11 cellular contexts compared by ENCODE assay signal in genomic region chr5:14147210-14147609, GRCh38. TPM values are rescaled to one million over a fixed set of nuclear protein-coding genes. Genes with fewer than 3 reads are reported as not detected.
A peak's percentile ranks its signal among the peaks of the same experiment; 100 is the strongest.
DNase-seq lines count a peak whose midpoint lies in the region; ATAC-seq, FAIRE-seq and TF ChIP-seq lines count a peak whose summit lies in the region.
"Had no signal": no experiment of that assay in that cellular context is flagged by ENCODE, and none has a peak within 500 bp of the region (broad histone marks: within the 10 kb centered on the region; RNA-seq: fewer than 3 reads in every experiment).

No MANE protein-coding gene starts in this region.

- H3K27ac Mint-ChIP-seq in immature natural killer cell, result no peak overlapping the region
- H3K27ac Mint-ChIP-seq: activated T-helper 2 cell treated with anti-CD3 and anti-CD28 coated beads, Interferon-gamma antibody, Interleukin-2, Interleukin-4, amounts not matched to agents 10 μg/mL and 5 μg/mL and 100 μg/mL, durations not matched to agents 14 hours and 24 hours and 36 hours had no signal

- no peak overlapping the region for H2AFZ ChIP-seq in osteoblast (ENCODE audit: low read length)

- no peaks in the 10 kb centered on the region for H3K9me3 Mint-ChIP-seq in immature natural killer cell
- H3K9me3 Mint-ChIP-seq: activated T-helper 2 cell treated with anti-CD3 and anti-CD28 coated beads, Interferon-gamma antibody, Interleukin-2, Interleukin-4, amounts not matched to agents 10 μg/mL and 5 μg/mL and 100 μg/mL, durations not matched to agents 14 hours and 24 hours and 36 hours had no signal

- peaks cover 0 to 5% (median 0%) of the 10 kb centered on the region in 3 donors for H3K36me3 Mint-ChIP-seq in immature natural killer cell

- H3K4me3 Mint-ChIP-seq in immature natural killer cell, result peak overlapping the region in 1 of 5 donors; percentile 4

- peaks cover 86% of the 10 kb centered on the region for H3K79me2 ChIP-seq in osteoblast (ENCODE audit: insufficient read depth, low read length)

- H3K27ac ChIP-seq in osteoblast (ENCODE audit: low read depth, low read length), result peak overlapping the region; percentile 76

- FAIRE-seq in frontal cortex (lab: Jason Lieb, UNC), result no peak
- FAIRE-seq: TTC549 had no signal

- peak overlapping the region; percentile 87 for H3K4me2 ChIP-seq in osteoblast (ENCODE audit: insufficient read depth, low read length)

- H3K9me3 ChIP-seq in osteoblast (ENCODE audit: low read depth, low read length), result no peaks in the 10 kb centered on the region

- no peak for ATAC-seq in GM18907 (IDR thresholded peaks at IDR 0.05; ENCODE audit: unreplicated experiment)

- H3K4me3 ChIP-seq in BJ (ENCODE audit: low read depth, low read length) (peak overlapping the region; percentile 8; the same call in 1 of the 2 replicates), astrocyte of the cerebellum (ENCODE audit: low read depth, low read length) (peak overlapping the region; percentile 83), osteoblast (ENCODE audit: insufficient read depth, low read length) (peak overlapping the region; percentile 98)

- peaks cover 3% of the 10 kb centered on the region; the same call in 1 of the 2 replicates for H3K36me3 ChIP-seq in BJ (ENCODE audit: control insufficient read depth, insufficient read depth, low read length)
- peaks cover 15% of the 10 kb centered on the region for H3K36me3 ChIP-seq in osteoblast (ENCODE audit: insufficient read depth, low read length)

- no peak for DNase-seq in BJ (ENCODE audit: low read depth)
- DNase-seq in NCI-H1105 (lab: John Stamatoyannopoulos, UW), result peak; percentile 17
- DNase-seq in astrocyte of the cerebellum (ENCODE audit: low read depth), result no peak
- no peak for DNase-seq in osteoblast (ENCODE audit: insufficient read length, low spot score, missing footprints)
- no peak for DNase-seq in stimulated activated CD4-positive, alpha-beta T cell treated with anti-CD3 and anti-CD28 coated beads, Interleukin-2, amount 100 ng/mL, for 48 hours
- DNase-seq in frontal cortex (ENCODE audit: low spot score in 2 of 2), result no peak
- no peak for DNase-seq in immature natural killer cell
- DNase-seq: OCI-M1 had no signal

- peaks cover 47% of the 10 kb centered on the region for H3K4me1 ChIP-seq in osteoblast (ENCODE audit: insufficient read depth, low read length)

- peaks cover 13 to 17% of the 10 kb centered on the region in 2 donors for H3K4me1 Mint-ChIP-seq in immature natural killer cell

- H3K27me3 ChIP-seq in BJ (ENCODE audit: control insufficient read depth, insufficient read depth, low read length) (no peaks in the 10 kb centered on the region), osteoblast (ENCODE audit: insufficient read depth, low read length) (no peaks in the 10 kb centered on the region)

- no peak for TF ChIP-seq CTCF in BJ (IDR thresholded peaks at IDR 0.05; ENCODE audit: insufficient read depth, low read depth, low read length)
- TF ChIP-seq CTCF in astrocyte of the cerebellum (IDR thresholded peaks at IDR 0.05; ENCODE audit: low read depth, low read length, missing control alignments), result no peak
- TF ChIP-seq CTCF in osteoblast (IDR thresholded peaks at IDR 0.05; ENCODE audit: extremely low read depth, low read depth, low read length), result no peak

- POLR2A ChIA-PET in BJ (lab: Charles Lee), result no interaction called here

- H4K20me1 ChIP-seq in osteoblast (ENCODE audit: insufficient read depth, low read length), result peaks cover 58% of the 10 kb centered on the region

- in situ Hi-C loops in astrocyte of the cerebellum (cut with HindIII; ENCODE audit: low sequenced_read_pairs), result loop anchor here (10.0 kb wide), 1 partner anchor 48 kb away; no protein-coding TSS in a partner anchor

- CTCF ChIA-PET in BJ (lab: Yijun Ruan, JAX), result interaction anchor here (0.8 to 2.4 kb wide), 4 partner anchors 39 to 123 kb away, joined by 3 to 8 read pairs (median 3); no protein-coding TSS in a partner anchor

- peaks cover 0 to 13% (median 5%) of the 10 kb centered on the region in 3 donors for H3K27me3 Mint-ChIP-seq in immature natural killer cell (ENCODE audit: low read depth in 3 of 3)

RNA-seq across cellular contexts. Expression of gene TRIO, which starts 4.1 kb away (rescaled TPM):
- polyA plus RNA-seq in BJ (2011; rRNA removed) (124 and 176 TPM in 2 replicates), immature natural killer cell (1 to 10 TPM in 2 of 3 donors, under 1 TPM in 1; 0.70 to 2.3 (median 1.2) TPM)
- 522 and 534 TPM in 2 replicates for polyA minus RNA-seq in BJ (2011; rRNA and poly(A)+ RNA removed)
- total RNA-seq in osteoblast (246 and 274 TPM in 2 replicates), frontal cortex (310 TPM)

Comparison
In these comparisons a context has a peak if more than half of its experiments do, and no peak if none do; other contexts are left out.
1. H3K4me3 ChIP-seq: peak in every context shown above with its lines; median percentile 98 in osteoblast; 83 in astrocyte of the cerebellum; 8 in BJ.